Comparison of ENCODE assay signal across 22 cellular contexts in the genomic region with DNA sequence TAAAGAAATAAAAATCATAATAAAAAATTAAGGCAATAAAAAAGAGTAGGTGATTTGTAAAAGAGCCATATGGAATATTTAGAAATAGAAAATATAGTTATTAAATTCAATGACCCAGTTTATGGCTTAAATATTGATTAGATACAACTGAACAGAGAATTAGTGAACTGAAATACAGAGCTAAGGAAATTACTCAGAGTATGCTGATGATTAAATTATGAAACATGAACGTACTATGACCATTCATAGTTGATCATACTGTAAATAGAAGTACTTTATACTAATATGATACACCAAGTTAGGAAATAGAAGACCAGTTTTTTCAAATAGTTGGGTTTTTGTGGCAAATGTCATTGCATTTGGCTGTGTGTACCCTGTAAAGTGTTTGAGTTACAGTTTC.
"Had no signal": no experiment of that assay in that cellular context is flagged by ENCODE, and none has a peak within 500 bp of the region (broad histone marks: within the 10 kb centered on the region; RNA-seq: fewer than 3 reads in every experiment).

No MANE protein-coding gene starts in this region.

- H3K4me1 ChIP-seq: left ventricle myocardium inferior, right atrium auricular region, spleen, suprapubic skin, tibial nerve, uterus had no signal

- DNase-seq: islet precursor cell; left ventricle myocardium inferior; midbrain; mucosa of descending colon; naive thymus-derived CD4-positive, alpha-beta T cell; ovary; spleen; stimulated activated CD4-positive, alpha-beta T cell treated with anti-CD3 and anti-CD28 coated beads, Interleukin-4, amount 100 ng/mL, for 24 hours; stimulated activated naive CD4-positive, alpha-beta T cell; uterus had no signal

- H3K36me3 ChIP-seq: ovary, right atrium auricular region, spleen, suprapubic skin, thoracic aorta, uterus had no signal

- H3K4me3 Mint-ChIP-seq: naive thymus-derived CD4-positive, alpha-beta T cell; natural killer cell treated with Interleukin-12 subunit alpha and Interleukin-12 subunit beta and Interleukin-15 and Interleukin-18, amount 100 ng/mL, for 72 hours; stimulated activated effector memory CD8-positive, alpha-beta T cell treated with anti-CD3 and anti-CD28 coated beads, Interleukin-12 subunit alpha, Interleukin-12 subunit beta, amount 100 ng/mL, for 72 hours; stimulated activated naive CD8-positive, alpha-beta T cell treated with anti-CD3 and anti-CD28 coated beads, Interleukin-15, Interleukin-2, amounts not matched to agents 100 ng/mL and 50 ng/mL, for 24 hours; type B pancreatic cell had no signal

- H3K9me3 ChIP-seq: ovary, uterus had no signal

- H3K27me3 Mint-ChIP-seq: naive thymus-derived CD4-positive, alpha-beta T cell; natural killer cell treated with Interleukin-12 subunit alpha and Interleukin-12 subunit beta and Interleukin-15 and Interleukin-18, amount 100 ng/mL, for 72 hours; progenitor cell of endocrine pancreas; stimulated activated naive CD8-positive, alpha-beta T cell treated with anti-CD3 and anti-CD28 coated beads, Interleukin-15, Interleukin-2, amounts not matched to agents 100 ng/mL and 50 ng/mL, for 24 hours; type B pancreatic cell had no signal

- ATAC-seq: mucosa of descending colon; naive thymus-derived CD4-positive, alpha-beta T cell; natural killer cell treated with Interleukin-12 subunit alpha and Interleukin-12 subunit beta and Interleukin-15 and Interleukin-18, amount 100 ng/mL, for 72 hours; sciatic nerve; stimulated activated effector memory CD8-positive, alpha-beta T cell treated with anti-CD3 and anti-CD28 coated beads, Interleukin-12 subunit alpha, Interleukin-12 subunit beta, amount 100 ng/mL, for 72 hours had no signal

- H3K27ac ChIP-seq: left ventricle myocardium inferior, ovary, right atrium auricular region, skin epidermis, spleen, suprapubic skin, thoracic aorta, tibial nerve, uterus had no signal

- H3K4me1 Mint-ChIP-seq: naive thymus-derived CD4-positive, alpha-beta T cell; stimulated activated effector memory CD8-positive, alpha-beta T cell treated with anti-CD3 and anti-CD28 coated beads, Interleukin-12 subunit alpha, Interleukin-12 subunit beta, amount 100 ng/mL, for 72 hours had no signal

- H3K4me3 ChIP-seq: left ventricle myocardium inferior, lung, mucosa of descending colon, ovary, right atrium auricular region, skin epidermis, spleen, suprapubic skin, thoracic aorta, tibial nerve, uterus had no signal

- H3K27ac Mint-ChIP-seq: naive thymus-derived CD4-positive, alpha-beta T cell; natural killer cell treated with Interleukin-12 subunit alpha and Interleukin-12 subunit beta and Interleukin-15 and Interleukin-18, amount 100 ng/mL, for 72 hours; progenitor cell of endocrine pancreas; stimulated activated effector memory CD8-positive, alpha-beta T cell treated with anti-CD3 and anti-CD28 coated beads, Interleukin-12 subunit alpha, Interleukin-12 subunit beta, amount 100 ng/mL, for 72 hours; stimulated activated naive CD8-positive, alpha-beta T cell treated with anti-CD3 and anti-CD28 coated beads, Interleukin-15, Interleukin-2, amounts not matched to agents 100 ng/mL and 50 ng/mL, for 24 hours; type B pancreatic cell had no signal

- H3K27me3 ChIP-seq: ovary, right atrium auricular region, spleen, suprapubic skin, tibial nerve, uterus had no signal
